In genomic region chrX:136767104-136767941, GRCh38 we compare ENCODE assay signal across 8 cellular contexts. TPM values are rescaled to one million over a fixed set of nuclear protein-coding genes. Genes with fewer than 3 reads are reported as not detected.
DNase-seq lines count a peak whose midpoint lies in the region; ATAC-seq and TF ChIP-seq lines count a peak whose summit lies in the region.

No MANE protein-coding gene starts in this region.

- ATAC-seq in GM21825 (IDR thresholded peaks at IDR 0.05; ENCODE audit: unreplicated experiment) (peak; percentile 63), T-cell (replicated peaks in 1 of 4) (peak; percentile 73 to 86 (median 78)), sciatic nerve (peak; percentile 82)

- H3K27me3 Mint-ChIP-seq in T-cell: peaks cover 0 to 6% of the 10 kb centered on the region in 2 donors

- intact Hi-C loops in sciatic nerve (cut with DNase I): no loop called here

- peak overlapping the region; percentile 51; the same call in 1 of the 2 replicates for H3K4me2 ChIP-seq in KMS-11

- in situ Hi-C loops in astrocyte of the spinal cord (cut with HindIII; ENCODE audit: low sequenced_read_pairs): no loop called here

- no peaks in the 10 kb centered on the region for H3K9me3 Mint-ChIP-seq in T-cell

- CTCF ChIA-PET in GM10248 (lab: Yijun Ruan, JAX) (interaction anchor here (1.3 to 2.0 kb wide), 3 partner anchors 12 to 34 kb away, joined by 3 to 8 read pairs (median 3); no protein-coding TSS in a partner anchor), T-cell (lab: Charles Lee) (interaction anchor here (0.6 kb wide), 2 partner anchors 11 to 109 kb away, joined by 3 to 9 read pairs; no protein-coding TSS in a partner anchor)

- peaks cover 68 to 76% (median 69%) of the 10 kb centered on the region in 3 donors for H3K4me1 Mint-ChIP-seq in T-cell

- WGBS in iPS DF 6.9 (ENCODE audit: insufficient coverage, insufficient read length): no CpG with 5 or more reads among the region's 78 CpGs

- H3K36me3 Mint-ChIP-seq in T-cell: peaks cover 9% of the 10 kb centered on the region

- no peaks in the 10 kb centered on the region for H3K79me2 ChIP-seq in KMS-11 (ENCODE audit: insufficient read depth, low read depth)

- H3K4me3 ChIP-seq in KMS-11 (IDR thresholded peaks at IDR 0.05; ENCODE audit: insufficient read depth, low read depth, low read length) (no peak overlapping the region), astrocyte of the spinal cord (ENCODE audit: low read depth, low read length) (peak overlapping the region; percentile 48), iPS DF 6.9 (ENCODE audit: low read length) (peak overlapping the region; percentile 61; the same call in 1 of the 2 replicates)

- H3K27me3 ChIP-seq in KMS-11 (ENCODE audit: insufficient read depth, low read depth) (no peaks in the 10 kb centered on the region), iPS DF 6.9 (ENCODE audit: control insufficient read depth, insufficient read depth, low read length) (no peaks in the 10 kb centered on the region)

- no peaks in the 10 kb centered on the region for H3K9me3 ChIP-seq in iPS DF 6.9 (ENCODE audit: control insufficient read depth, insufficient read depth, low read length)

- DNase-seq in GM10248 (ENCODE audit: extremely low spot score) (peak; percentile 66), T-cell (peak in 32 of 34 experiments; percentile 17 to 57 (median 41)), astrocyte of the spinal cord (ENCODE audit: low read depth, low spot score) (peak; percentile 54), iPS DF 6.9 (ENCODE audit: low read depth, low spot score) (no peak), sciatic nerve (ENCODE audit: low spot score) (peak; percentile 77), putamen (ENCODE audit: low spot score) (no peak)

- H3K4me1 ChIP-seq in KMS-11 (ENCODE audit: low read depth, poor library complexity, severe bottlenecking) (peaks cover 4% of the 10 kb centered on the region), iPS DF 6.9 (ENCODE audit: control insufficient read depth, insufficient read depth, low read length) (no peaks in the 10 kb centered on the region)

- TF ChIP-seq CTCF in GM10248 (IDR thresholded peaks at IDR 0.05; ENCODE audit: control extremely low read depth, extremely low read depth, low read depth, missing control alignments) (no peak), KMS-11 (conservative IDR thresholded peaks at IDR 0.05; ENCODE audit: low read depth, low read length) (peak; percentile 33; the same call in 1 of the 2 replicates), astrocyte of the spinal cord (IDR thresholded peaks at IDR 0.05; ENCODE audit: low read depth, low read length) (peak; percentile 26)

- H3K4me3 Mint-ChIP-seq in T-cell: peak overlapping the region; percentile 74 to 79 (median 78)

- H3K27ac ChIP-seq in KMS-11: no peak overlapping the region
- no peak overlapping the region for H3K27ac ChIP-seq in iPS DF 6.9 (ENCODE audit: low read length)

- H2AFZ ChIP-seq in KMS-11 (ENCODE audit: low read depth): peak overlapping the region; percentile 85

- no peaks in the 10 kb centered on the region for H4K20me1 ChIP-seq in KMS-11 (ENCODE audit: insufficient read depth)

- POLR2A ChIA-PET in GM10248 (lab: Yijun Ruan, JAX) (interaction anchor here (1.1 kb wide), 1 partner anchor 113 kb away, joined by 4 read pairs; the partner anchor contains the start of gene RBMX), T-cell (lab: Charles Lee) (no interaction called here)

- H3K27ac Mint-ChIP-seq in T-cell: peak overlapping the region; percentile 91 to 93

- H3K36me3 ChIP-seq in KMS-11 (ENCODE audit: insufficient read depth) (no peaks in the 10 kb centered on the region), iPS DF 6.9 (ENCODE audit: control insufficient read depth, insufficient read depth, low read length) (no peaks in the 10 kb centered on the region)

- peak overlapping the region; percentile 49; the same call in 1 of the 2 replicates for H3K9ac ChIP-seq in KMS-11

RNA-seq across cellular contexts. Expression of gene ARHGEF6, which starts 13.4 kb away (rescaled TPM):
- total RNA-seq in T-cell (10 to 100 TPM; 63.4 to 79.9 (median 72.9) TPM), sciatic nerve (30.4 TPM)

Comparison
In these comparisons a context has a peak if more than half of its experiments do, and no peak if none do; other contexts are left out.
1. DNase-seq: peak in GM10248 (single experiment), T-cell (32 of 34), astrocyte of the spinal cord (single experiment) and sciatic nerve (single experiment); none in iPS DF 6.9 (single experiment) and putamen (single experiment).
2. Peak in every context shown above with its lines, with median percentiles within 50 percentile points of each other: ATAC-seq.